In genomic region chr2:235496239-235496621, GRCh38 we compare ENCODE assay signal across 10 cellular contexts. TPM values are rescaled to one million over a fixed set of nuclear protein-coding genes. Genes with fewer than 3 reads are reported as not detected.
DNase-seq lines count a peak whose midpoint lies in the region; ATAC-seq, FAIRE-seq and TF ChIP-seq lines count a peak whose summit lies in the region.
"Had no signal": no experiment of that assay in that cellular context is flagged by ENCODE, and none has a peak within 500 bp of the region (broad histone marks: within the 10 kb centered on the region; RNA-seq: fewer than 3 reads in every experiment).

No MANE protein-coding gene starts in this region.

- H3K27me3 Mint-ChIP-seq in T-helper 17 cell = peaks cover 79% of the 10 kb centered on the region

- H3K27ac Mint-ChIP-seq in T-helper 17 cell = no peak overlapping the region
- H3K27ac Mint-ChIP-seq: CD4-positive, alpha-beta memory T cell had no signal

- FAIRE-seq in kidney (lab: Jason Lieb, UNC) = no peak

- peaks cover 9% of the 10 kb centered on the region for H3K4me1 Mint-ChIP-seq in T-helper 17 cell

- H3K4me1 ChIP-seq in left ventricle myocardium inferior (peaks cover 43% of the 10 kb centered on the region), heart left ventricle (peaks cover 0 to 48% (median 28%) of the 10 kb centered on the region in 12 donors), kidney (ENCODE audit: control insufficient read depth in 1 of 2, insufficient read depth in 1 of 2, low read depth in 1 of 2, low read length in 2 of 2) (peaks cover 23 to 31% of the 10 kb centered on the region in 2 donors), neuronal stem cell (ENCODE audit: control insufficient read depth in 2 of 2, insufficient read depth in 1 of 2, low read depth in 1 of 2, low read length in 2 of 2) (peaks cover 16 to 19% of the 10 kb centered on the region in 2 donors)

- H4K91ac ChIP-seq in neuronal stem cell (ENCODE audit: low read depth, low read length, poor library complexity) = no peak overlapping the region

- H3K27me3 ChIP-seq in left ventricle myocardium inferior (ENCODE audit: low read depth) (no peaks in the 10 kb centered on the region), heart left ventricle (peaks cover 0 to 23% (median 0%) of the 10 kb centered on the region in 9 donors), neuronal stem cell (ENCODE audit: control insufficient read depth in 3 of 3, insufficient read depth in 3 of 3, low read depth in 1 of 3, low read length in 3 of 3) (no peaks in the 10 kb centered on the region)

- H2BK15ac ChIP-seq in neuronal stem cell (ENCODE audit: low read length) = no peak overlapping the region

- H3K18ac ChIP-seq in neuronal stem cell (ENCODE audit: low read length) = no peak overlapping the region

- H3K36me3 ChIP-seq in left ventricle myocardium inferior (no peaks in the 10 kb centered on the region), heart left ventricle (no peaks in the 10 kb centered on the region), kidney (ENCODE audit: control insufficient read depth in 1 of 2, insufficient read depth in 2 of 2, low read length in 2 of 2) (no peaks in the 10 kb centered on the region), neuronal stem cell (replicated peaks in 1 of 2; ENCODE audit: control insufficient read depth in 2 of 2, insufficient read depth in 2 of 2, low read length in 2 of 2) (peaks cover 0 to 10% of the 10 kb centered on the region in 2 donors)

- peaks cover 16% of the 10 kb centered on the region for H3K79me1 ChIP-seq in neuronal stem cell (ENCODE audit: low read depth, low read length)

- no peak overlapping the region for H2BK12ac ChIP-seq in neuronal stem cell (ENCODE audit: low read length)

- H3K9me3 ChIP-seq in left ventricle myocardium inferior (replicated peaks) (peaks cover 10% of the 10 kb centered on the region), heart left ventricle (peaks cover 0 to 12% (median 2%) of the 10 kb centered on the region in 12 donors), T-helper 17 cell (ENCODE audit: control insufficient read depth, low read length, poor library complexity, severe bottlenecking) (no peaks in the 10 kb centered on the region), kidney (ENCODE audit: control insufficient read depth in 1 of 2, low read length in 2 of 2) (no peaks in the 10 kb centered on the region), neuronal stem cell (replicated peaks in 1 of 2; ENCODE audit: control insufficient read depth in 2 of 2, insufficient read depth in 1 of 2, low read depth in 1 of 2, low read length in 2 of 2) (no peaks in the 10 kb centered on the region)

- no peak for DNase-seq in left ventricle myocardium inferior
- DNase-seq in heart left ventricle = no peak
- DNase-seq in T-helper 17 cell = no peak
- no peak for DNase-seq in kidney
- DNase-seq in NCI-H1048 (lab: John Stamatoyannopoulos, UW) = no peak
- DNase-seq in GM19240 (ENCODE audit: insufficient read length, low spot score) = no peak
- no peak for DNase-seq in activated gamma-delta T cell (lab: John Stamatoyannopoulos, UW)
- no peak for DNase-seq in neuronal stem cell (ENCODE audit: low spot score)
- DNase-seq: CD4-positive, alpha-beta memory T cell; stimulated activated CD4-positive, alpha-beta T cell treated with anti-CD3 and anti-CD28 coated beads, Interleukin-4, amount 100 ng/mL, for 24 hours had no signal

- no peak overlapping the region for H3K14ac ChIP-seq in neuronal stem cell (ENCODE audit: low read length)

- WGBS in heart left ventricle, 4 donors = 81 to 88% (median 83%) methylated on average over 8 of the region's 8 CpGs
- no CpG with 5 or more reads among the region's 8 CpGs for WGBS in neuronal stem cell (ENCODE audit: extremely low coverage in 2 of 2, insufficient read length in 2 of 2, insufficient replicate concordance in 1 of 2), 2 donors

- no peak overlapping the region for H2AK5ac ChIP-seq in neuronal stem cell (ENCODE audit: low read depth, low read length)

- no peak overlapping the region for H3K4me2 ChIP-seq in neuronal stem cell (ENCODE audit: insufficient read depth, low read length, poor library complexity, severe bottlenecking)

- H3K27ac ChIP-seq in left ventricle myocardium inferior (replicated peaks) = no peak overlapping the region
- H3K27ac ChIP-seq in heart left ventricle = no peak overlapping the region
- H3K27ac ChIP-seq in kidney (ENCODE audit: low read depth in 2 of 2, low read length in 2 of 2) = no peak overlapping the region
- H3K27ac ChIP-seq in neuronal stem cell (replicated peaks; ENCODE audit: low read length) = no peak overlapping the region

- no peak overlapping the region for H2BK5ac ChIP-seq in neuronal stem cell (ENCODE audit: low read length)

- peak overlapping the region; percentile 64 for H3K4me3 Mint-ChIP-seq in T-helper 17 cell

- no peak overlapping the region for H4K8ac ChIP-seq in neuronal stem cell (ENCODE audit: low read depth, low read length)

- H3K23ac ChIP-seq in neuronal stem cell (ENCODE audit: low read depth, low read length, poor library complexity) = no peak overlapping the region

- no peak for ATAC-seq in heart left ventricle
- no peak for ATAC-seq in T-helper 17 cell

- no peak for TF ChIP-seq POLR2A in heart left ventricle (IDR thresholded peaks at IDR 0.05)

- intact Hi-C loops in left ventricle myocardium inferior (cut with micrococcal nuclease) = no loop called here
- intact Hi-C loops in heart left ventricle (cut with DNase I) = loop anchor here in 6 of 10 donors (5.0 to 10.0 kb wide), 8 partner anchors 56 to 361 kb away; no protein-coding TSS in a partner anchor
- intact Hi-C loops in kidney (cut with DNase I) = no loop called here

- H3K36me3 Mint-ChIP-seq in T-helper 17 cell (ENCODE audit: low read depth) = peaks cover 6% of the 10 kb centered on the region

- no peak overlapping the region for H2AFZ ChIP-seq in neuronal stem cell (ENCODE audit: low read length)

- H3K4me3 ChIP-seq in left ventricle myocardium inferior (peak overlapping the region; percentile 79), heart left ventricle (peak overlapping the region in 4 of 12 donors; percentile 64 to 94 (median 79)), kidney (ENCODE audit: low read length in 2 of 2) (peak overlapping the region; percentile 66 to 78), neuronal stem cell (ENCODE audit: low read length in 2 of 2) (peak overlapping the region in 1 of 2 donors; percentile 94)

- no peak overlapping the region for H2BK120ac ChIP-seq in neuronal stem cell (ENCODE audit: low read depth, low read length)

- H3K9ac ChIP-seq in kidney (ENCODE audit: low read length in 2 of 2) (peak overlapping the region in 1 of 2 donors; percentile 80), neuronal stem cell (ENCODE audit: low read depth, low read length, poor library complexity) (no peak overlapping the region)

- TF ChIP-seq CTCF in left ventricle myocardium inferior (IDR thresholded peaks at IDR 0.05; ENCODE audit: borderline replicate concordance) (no peak), heart left ventricle (IDR thresholded peaks at IDR 0.05) (no peak), kidney (IDR thresholded peaks at IDR 0.05; ENCODE audit: borderline replicate concordance, extremely low read depth, insufficient read depth) (no peak)

- H3K4ac ChIP-seq in neuronal stem cell (ENCODE audit: low read length) = no peak overlapping the region

RNA-seq across cellular contexts. Expression of gene AGAP1, which starts 2.4 kb away (rescaled TPM):
- total RNA-seq in left ventricle myocardium inferior = 18.1 TPM
- total RNA-seq in heart left ventricle = 10 to 100 TPM; 16.3 to 21.6 (median 19.3) TPM
- 10 to 100 TPM in 1 of 2 donors, 1 to 10 TPM in 1; 5.9 to 11.9 TPM for polyA plus RNA-seq in heart left ventricle
- total RNA-seq in T-helper 17 cell = 10 to 100 TPM in 1 of 2 donors, 1 to 10 TPM in 1; 7.6 to 16.8 TPM
- 44.5 TPM for total RNA-seq in kidney
- 8.1 TPM for polyA plus RNA-seq in kidney (ENCODE audit: insufficient read depth, low read depth, low replicate concordance)
- 18.3 TPM for polyA plus RNA-seq in neuronal stem cell (2013, experiment 1 of 2)
- polyA plus RNA-seq in neuronal stem cell (2013, experiment 2 of 2) = 17.8 TPM

Comparison
In these comparisons a context has a peak if more than half of its experiments do, and no peak if none do; other contexts are left out.
1. intact Hi-C loops: an anchor here in heart left ventricle (5.0 to 10.0 kb wide); none called in left ventricle myocardium inferior and kidney.